In genomic region chr7:73555411-73555982, GRCh38 we compare ENCODE assay signal across 8 cellular contexts. TPM values are rescaled to one million over a fixed set of nuclear protein-coding genes. Genes with fewer than 3 reads are reported as not detected.
DNase-seq lines count a peak whose midpoint lies in the region; ATAC-seq and TF ChIP-seq lines count a peak whose summit lies in the region.

No MANE protein-coding gene starts in this region.

- peak overlapping the region; percentile 75 to 94 for H3K4me3 ChIP-seq in right atrium auricular region
- peak overlapping the region in 1 of 2 donors; percentile 77 for H3K4me3 ChIP-seq in left lung
- peak overlapping the region; percentile 12 to 86 (median 70) for H3K4me3 ChIP-seq in upper lobe of left lung

- peaks cover 39% of the 10 kb centered on the region for H3K36me3 Mint-ChIP-seq in activated T-helper 2 cell treated with anti-CD3 and anti-CD28 coated beads, Interferon-gamma antibody, Interleukin-2, Interleukin-4, amounts not matched to agents 10 μg/mL and 5 μg/mL and 100 μg/mL, durations not matched to agents 14 hours and 24 hours and 36 hours (ENCODE audit: low read depth)

- TF ChIP-seq EP300 in upper lobe of left lung (IDR thresholded peaks at IDR 0.05): no peak

- H3K9me3 Mint-ChIP-seq in activated T-helper 2 cell treated with anti-CD3 and anti-CD28 coated beads, Interferon-gamma antibody, Interleukin-2, Interleukin-4, amounts not matched to agents 10 μg/mL and 5 μg/mL and 100 μg/mL, durations not matched to agents 14 hours and 24 hours and 36 hours: no peaks in the 10 kb centered on the region

- H3K36me3 ChIP-seq in right atrium auricular region (peaks cover 25% of the 10 kb centered on the region), left lung (peaks cover 0 to 37% of the 10 kb centered on the region in 2 donors), upper lobe of left lung (peaks cover 15 to 30% (median 23%) of the 10 kb centered on the region in 4 donors)

- no peaks in the 10 kb centered on the region for H3K27me3 Mint-ChIP-seq in activated T-helper 2 cell treated with anti-CD3 and anti-CD28 coated beads, Interferon-gamma antibody, Interleukin-2, Interleukin-4, amounts not matched to agents 10 μg/mL and 5 μg/mL and 100 μg/mL, durations not matched to agents 14 hours and 24 hours and 36 hours (ENCODE audit: low read depth)

- WGBS in upper lobe of left lung, 2 donors: 48 to 60% methylated on average over 6 of the region's 6 CpGs

- no peak for TF ChIP-seq CTCF in right atrium auricular region (IDR thresholded peaks at IDR 0.05)
- no peak for TF ChIP-seq CTCF in left lung (IDR thresholded peaks at IDR 0.05)
- no peak for TF ChIP-seq CTCF in upper lobe of left lung (IDR thresholded peaks at IDR 0.05)

- no peak for ATAC-seq in left ventricle myocardium superior
- ATAC-seq in left lung: no peak
- ATAC-seq in upper lobe of left lung (ENCODE audit: low FRiP score in 2 of 2): no peak

- peaks cover 35% of the 10 kb centered on the region for H3K4me1 Mint-ChIP-seq in activated T-helper 2 cell treated with anti-CD3 and anti-CD28 coated beads, Interferon-gamma antibody, Interleukin-2, Interleukin-4, amounts not matched to agents 10 μg/mL and 5 μg/mL and 100 μg/mL, durations not matched to agents 14 hours and 24 hours and 36 hours (ENCODE audit: low read depth)

- DNase-seq in right atrium auricular region (ENCODE audit: low spot score) (no peak), left ventricle myocardium superior (no peak), left lung (no peak), upper lobe of left lung (no peak), AG08396 (ENCODE audit: low spot score) (no peak), GM19240 (ENCODE audit: insufficient read length, low spot score) (no peak), GF-D8 (lab: John Stamatoyannopoulos, UW) (no peak)
- no peak for DNase-seq in activated T-helper 2 cell treated with anti-CD3 and anti-CD28 coated beads, Interferon-gamma antibody, Interleukin-2, Interleukin-4, amounts not matched to agents 10 μg/mL and 5 μg/mL and 100 μg/mL, durations not matched to agents 14 hours and 24 hours and 36 hours (ENCODE audit: low spot score)

- H3K4me1 ChIP-seq in right atrium auricular region: peaks cover 0 to 41% of the 10 kb centered on the region in 2 donors
- H3K4me1 ChIP-seq in left lung: peaks cover 14 to 41% of the 10 kb centered on the region in 2 donors
- peaks cover 12 to 42% (median 21%) of the 10 kb centered on the region in 4 donors for H3K4me1 ChIP-seq in upper lobe of left lung

- peak overlapping the region; percentile 88 for H3K4me3 Mint-ChIP-seq in activated T-helper 2 cell treated with anti-CD3 and anti-CD28 coated beads, Interferon-gamma antibody, Interleukin-2, Interleukin-4, amounts not matched to agents 10 μg/mL and 5 μg/mL and 100 μg/mL, durations not matched to agents 14 hours and 24 hours and 36 hours (ENCODE audit: low read depth)

- H3K27ac ChIP-seq in right atrium auricular region: peak overlapping the region; percentile 98 to 99
- peak overlapping the region; percentile 97 for H3K27ac ChIP-seq in left lung
- peak overlapping the region in 2 of 4 donors; percentile 95 to 99 for H3K27ac ChIP-seq in upper lobe of left lung

- intact Hi-C loops in left ventricle myocardium superior (cut with micrococcal nuclease): no loop called here
- intact Hi-C loops in activated T-helper 2 cell treated with anti-CD3 and anti-CD28 coated beads, Interferon-gamma antibody, Interleukin-2, Interleukin-4, amounts not matched to agents 10 μg/mL and 5 μg/mL and 100 μg/mL, durations not matched to agents 14 hours and 24 hours and 36 hours (cut with micrococcal nuclease): no loop called here
- intact Hi-C loops in left lung (cut with DNase I): no loop called here

- peak overlapping the region; percentile 79 for H3K27ac Mint-ChIP-seq in activated T-helper 2 cell treated with anti-CD3 and anti-CD28 coated beads, Interferon-gamma antibody, Interleukin-2, Interleukin-4, amounts not matched to agents 10 μg/mL and 5 μg/mL and 100 μg/mL, durations not matched to agents 14 hours and 24 hours and 36 hours

- no peaks in the 10 kb centered on the region for H3K9me3 ChIP-seq in right atrium auricular region
- H3K9me3 ChIP-seq in left lung: no peaks in the 10 kb centered on the region
- no peaks in the 10 kb centered on the region for H3K9me3 ChIP-seq in upper lobe of left lung

- TF ChIP-seq POLR2A in upper lobe of left lung (IDR thresholded peaks at IDR 0.05): no peak

- H3K27me3 ChIP-seq in right atrium auricular region (no peaks in the 10 kb centered on the region), left lung (no peaks in the 10 kb centered on the region), upper lobe of left lung (no peaks in the 10 kb centered on the region)

RNA-seq across cellular contexts. Expression of gene BCL7B, which starts 2.0 kb away (rescaled TPM):
- 100 to 1,000 TPM; 108 to 128 TPM for total RNA-seq in right atrium auricular region
- total RNA-seq in left ventricle myocardium superior: 80.7 TPM
- 68.6 and 74.5 TPM in 2 replicates for total RNA-seq in activated T-helper 2 cell treated with anti-CD3 and anti-CD28 coated beads, Interferon-gamma antibody, Interleukin-2, Interleukin-4, amounts not matched to agents 10 μg/mL and 5 μg/mL and 100 μg/mL, durations not matched to agents 14 hours and 24 hours and 36 hours
- total RNA-seq in left lung: 10 to 100 TPM; 46.0 to 57.8 TPM
- 10 to 100 TPM; 50.3 to 95.9 (median 62.5) TPM for total RNA-seq in upper lobe of left lung

RNA-seq across cellular contexts. Expression of gene TBL2, which starts 22.9 kb away (rescaled TPM):
- total RNA-seq in right atrium auricular region (10 to 100 TPM; 20.5 to 28.3 TPM), left ventricle myocardium superior (7.8 TPM), left lung (10 to 100 TPM; 29.9 to 38.8 TPM), upper lobe of left lung (10 to 100 TPM; 15.7 to 52.9 (median 30.7) TPM)
- total RNA-seq in activated T-helper 2 cell treated with anti-CD3 and anti-CD28 coated beads, Interferon-gamma antibody, Interleukin-2, Interleukin-4, amounts not matched to agents 10 μg/mL and 5 μg/mL and 100 μg/mL, durations not matched to agents 14 hours and 24 hours and 36 hours: 43.3 and 43.9 TPM in 2 replicates

RNA-seq across cellular contexts. Expression of gene BAZ1B, which starts 33.4 kb away (rescaled TPM):
- total RNA-seq in right atrium auricular region (10 to 100 TPM; 29.0 to 37.7 TPM), left ventricle myocardium superior (44.6 TPM), left lung (10 to 100 TPM; 51.7 to 55.8 TPM), upper lobe of left lung (10 to 100 TPM; 45.8 to 71.4 (median 56.0) TPM)
- total RNA-seq in activated T-helper 2 cell treated with anti-CD3 and anti-CD28 coated beads, Interferon-gamma antibody, Interleukin-2, Interleukin-4, amounts not matched to agents 10 μg/mL and 5 μg/mL and 100 μg/mL, durations not matched to agents 14 hours and 24 hours and 36 hours: 99.6 and 101 TPM in 2 replicates
